Comparison of ENCODE assay signal across 8 cellular contexts in the genomic region with DNA sequence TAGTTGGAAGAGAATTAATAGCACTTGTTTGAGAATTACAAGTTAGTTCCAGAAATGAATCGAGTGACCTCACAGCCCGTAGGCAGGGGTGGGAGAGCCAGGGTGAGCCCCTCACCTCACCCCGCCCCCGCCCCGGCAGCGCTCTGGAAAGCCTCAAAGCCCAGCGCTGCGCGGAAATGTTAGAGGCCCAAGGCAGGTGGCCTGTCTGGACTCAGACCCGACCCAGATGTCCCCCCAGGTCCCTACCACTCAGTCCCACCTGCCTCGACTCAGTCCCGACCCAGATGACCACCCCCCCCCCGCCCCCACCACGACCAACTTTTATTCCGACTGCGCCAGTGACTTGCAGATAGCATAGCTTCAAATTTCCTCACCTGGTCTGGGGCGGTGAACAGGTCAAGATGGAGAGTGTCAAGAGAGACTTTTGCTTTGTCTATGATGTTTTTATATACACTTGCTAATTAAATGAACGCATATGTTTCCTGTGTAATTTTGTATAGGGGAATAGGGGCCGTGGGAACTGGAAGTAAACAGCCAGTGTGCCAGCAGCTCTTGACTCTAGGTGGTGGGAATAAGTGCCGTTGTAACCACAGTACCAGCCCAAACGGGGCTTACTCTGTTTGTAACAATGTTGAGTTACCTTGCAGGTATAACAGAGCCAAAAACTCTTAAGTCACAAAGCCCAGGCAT. TPM values are rescaled to one million over a fixed set of nuclear protein-coding genes. Genes with fewer than 3 reads are reported as not detected.
DNase-seq lines count a peak whose midpoint lies in the region; ATAC-seq, FAIRE-seq and TF ChIP-seq lines count a peak whose summit lies in the region.
"Had no signal": no experiment of that assay in that cellular context is flagged by ENCODE, and none has a peak within 500 bp of the region (broad histone marks: within the 10 kb centered on the region; RNA-seq: fewer than 3 reads in every experiment).

No MANE protein-coding gene starts in this region.

- H3K27ac ChIP-seq in HUES64 (ENCODE audit: low read depth, low read length) (no peak overlapping the region), astrocyte (ENCODE audit: low read depth, low read length) (peak overlapping the region; percentile 84), kidney (ENCODE audit: low read depth in 2 of 2, low read length in 2 of 2) (peak overlapping the region; percentile 94 to 95)

- no peaks in the 10 kb centered on the region for H3K36me3 ChIP-seq in HUES64 (ENCODE audit: insufficient read depth, low read length)
- peaks cover 4% of the 10 kb centered on the region for H3K36me3 ChIP-seq in astrocyte (ENCODE audit: insufficient read depth, low read length)
- no peaks in the 10 kb centered on the region for H3K36me3 ChIP-seq in kidney (ENCODE audit: control insufficient read depth in 1 of 2, insufficient read depth in 2 of 2, low read length in 2 of 2)

- peak overlapping the region; percentile 91 for H3K4me2 ChIP-seq in astrocyte (ENCODE audit: low read length)

- H2AFZ ChIP-seq in astrocyte (ENCODE audit: low read depth, low read length), result peak overlapping the region; percentile 66

- 42% methylated on average over 17 of the region's 21 CpGs for WGBS in HUES64

- TF ChIP-seq POLR2A in H54 (IDR thresholded peaks at IDR 0.05; ENCODE audit: low read depth, low read length), result no peak

- peaks cover 39% of the 10 kb centered on the region for H3K79me2 ChIP-seq in astrocyte (ENCODE audit: insufficient read depth, low read length)

- peak overlapping the region; percentile 75 for H3K4me3 Mint-ChIP-seq in astrocyte (ENCODE audit: unreplicated experiment)
- peak overlapping the region; percentile 57 to 70 for H3K4me3 Mint-ChIP-seq in stimulated activated naive CD8-positive, alpha-beta T cell treated with anti-CD3 and anti-CD28 coated beads, Interleukin-15, amount 100 ng/mL, for 72 hours

- intact Hi-C loops in kidney (cut with DNase I), result no loop called here

- peaks cover 2% of the 10 kb centered on the region for H3K9me3 Mint-ChIP-seq in astrocyte (ENCODE audit: unreplicated experiment)
- H3K9me3 Mint-ChIP-seq in stimulated activated naive CD8-positive, alpha-beta T cell treated with anti-CD3 and anti-CD28 coated beads, Interleukin-15, amount 100 ng/mL, for 72 hours, result no peaks in the 10 kb centered on the region

- H3K4me1 ChIP-seq in HUES64 (ENCODE audit: insufficient read depth, low read length), result peaks cover 26% of the 10 kb centered on the region
- H3K4me1 ChIP-seq in astrocyte (ENCODE audit: insufficient read depth, low read length), result peaks cover 22% of the 10 kb centered on the region
- H3K4me1 ChIP-seq in kidney (ENCODE audit: control insufficient read depth in 1 of 2, insufficient read depth in 1 of 2, low read depth in 1 of 2, low read length in 2 of 2), result peaks cover 5 to 7% of the 10 kb centered on the region in 2 donors

- FAIRE-seq in astrocyte (lab: Jason Lieb, UNC), result no peak
- no peak for FAIRE-seq in kidney (lab: Jason Lieb, UNC)
- FAIRE-seq in frontal cortex (lab: Jason Lieb, UNC), result no peak
- no peak for FAIRE-seq in H54 (lab: Jason Lieb, UNC)

- peak overlapping the region; percentile 52 for H3K4me3 ChIP-seq in HUES64 (ENCODE audit: low read length)
- peak overlapping the region; percentile 78 for H3K4me3 ChIP-seq in astrocyte (ENCODE audit: insufficient read depth, low read depth, low read length)
- peak overlapping the region; percentile 31 to 57 for H3K4me3 ChIP-seq in kidney (ENCODE audit: low read length in 2 of 2)

- no peak overlapping the region for H3K9ac ChIP-seq in HUES64 (ENCODE audit: low read depth, low read length)
- peak overlapping the region; percentile 96 for H3K9ac ChIP-seq in astrocyte (ENCODE audit: low read length)
- H3K9ac ChIP-seq in kidney (ENCODE audit: low read length in 2 of 2), result peak overlapping the region in 1 of 2 donors; percentile 88

- peaks cover 3% of the 10 kb centered on the region for H3K36me3 Mint-ChIP-seq in astrocyte (ENCODE audit: low read depth, unreplicated experiment)

- H3K27ac Mint-ChIP-seq in astrocyte (ENCODE audit: unreplicated experiment), result no peak overlapping the region
- H3K27ac Mint-ChIP-seq in stimulated activated naive CD8-positive, alpha-beta T cell treated with anti-CD3 and anti-CD28 coated beads, Interleukin-15, amount 100 ng/mL, for 72 hours, result no peak overlapping the region

- no peak for TF ChIP-seq CTCF in astrocyte (IDR thresholded peaks at IDR 0.05; ENCODE audit: insufficient read depth, low read depth, low read length)
- TF ChIP-seq CTCF in kidney (IDR thresholded peaks at IDR 0.05; ENCODE audit: borderline replicate concordance, extremely low read depth, insufficient read depth), result no peak

- peaks cover 26% of the 10 kb centered on the region for H4K20me1 ChIP-seq in astrocyte (ENCODE audit: insufficient read depth, low read length)

- H3K4me1 Mint-ChIP-seq in astrocyte (ENCODE audit: low read depth, unreplicated experiment), result peaks cover 25% of the 10 kb centered on the region
- no peaks in the 10 kb centered on the region for H3K4me1 Mint-ChIP-seq in stimulated activated naive CD8-positive, alpha-beta T cell treated with anti-CD3 and anti-CD28 coated beads, Interleukin-15, amount 100 ng/mL, for 72 hours

- H3K9me3 ChIP-seq in HUES64 (ENCODE audit: insufficient read depth, low read depth, low read length), result no peaks in the 10 kb centered on the region
- no peaks in the 10 kb centered on the region for H3K9me3 ChIP-seq in astrocyte (ENCODE audit: insufficient read depth, low read depth, low read length)
- no peaks in the 10 kb centered on the region for H3K9me3 ChIP-seq in kidney (ENCODE audit: control insufficient read depth in 1 of 2, low read length in 2 of 2)

- H3K27me3 ChIP-seq in HUES64 (ENCODE audit: insufficient read depth, low read length) (peaks cover 67% of the 10 kb centered on the region), astrocyte (ENCODE audit: insufficient read depth, low read length) (no peaks in the 10 kb centered on the region)

- no peaks in the 10 kb centered on the region for H3K27me3 Mint-ChIP-seq in astrocyte (ENCODE audit: low read depth, unreplicated experiment)
- H3K27me3 Mint-ChIP-seq in stimulated activated naive CD8-positive, alpha-beta T cell treated with anti-CD3 and anti-CD28 coated beads, Interleukin-15, amount 100 ng/mL, for 72 hours, result peaks cover 51% of the 10 kb centered on the region

- DNase-seq in astrocyte (ENCODE audit: low read depth) (no peak), kidney (peak; percentile 2), frontal cortex (ENCODE audit: low spot score in 2 of 2) (no peak), H54 (ENCODE audit: insufficient read length, low spot score) (no peak), GM03348 (ENCODE audit: low spot score) (no peak)
- no peak for DNase-seq in stimulated activated naive CD8-positive, alpha-beta T cell treated with anti-CD3 and anti-CD28 coated beads, Interleukin-15, amount 100 ng/mL, for 72 hours
- DNase-seq: SIG-M5 had no signal

- no peak for ATAC-seq in stimulated activated naive CD8-positive, alpha-beta T cell treated with anti-CD3 and anti-CD28 coated beads, Interleukin-15, amount 100 ng/mL, for 72 hours

RNA-seq across cellular contexts. Expression of a gene that starts 1.2 kb away (rescaled TPM):
- 2.3 TPM for polyA plus RNA-seq in HUES64 (2013, experiment 1 of 2)
- polyA plus RNA-seq in HUES64 (2013, experiment 2 of 2), result 3.3 TPM
- 58.2 and 64.4 TPM in 2 replicates for total RNA-seq in astrocyte
- 28.9 TPM for total RNA-seq in kidney
- 35.0 TPM for polyA plus RNA-seq in kidney (ENCODE audit: insufficient read depth, low read depth, low replicate concordance)
- 7.3 TPM for total RNA-seq in frontal cortex
